10 cellular contexts compared by ENCODE assay signal in the genomic region with DNA sequence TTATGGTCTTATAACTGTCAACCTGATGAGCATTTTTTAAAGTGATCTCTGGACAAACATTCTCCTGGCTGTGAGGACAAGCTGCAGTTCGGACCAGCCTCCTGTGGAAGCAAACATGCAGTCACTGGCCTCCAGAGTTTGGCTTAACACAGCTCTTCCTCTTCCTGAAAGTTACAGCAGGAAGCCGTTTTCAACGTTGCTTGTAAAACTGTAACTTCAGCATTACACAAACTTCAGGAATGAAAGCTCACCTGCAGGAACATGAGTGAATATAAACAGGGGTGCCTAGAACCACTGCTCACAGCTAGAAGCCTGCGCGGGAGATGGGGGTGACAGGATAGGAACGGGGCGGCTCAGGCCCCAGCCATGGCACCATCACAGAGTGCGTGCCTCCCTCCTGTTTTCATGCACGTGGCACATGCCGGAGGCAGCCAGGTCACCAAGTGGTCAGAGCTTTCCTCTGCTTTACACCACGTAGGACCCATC.
A peak's percentile ranks its signal among the peaks of the same experiment; 100 is the strongest.
DNase-seq lines count a peak whose midpoint lies in the region; ATAC-seq and TF ChIP-seq lines count a peak whose summit lies in the region.
"Had no signal": no experiment of that assay in that cellular context is flagged by ENCODE, and none has a peak within 500 bp of the region (broad histone marks: within the 10 kb centered on the region; RNA-seq: fewer than 3 reads in every experiment).

No MANE protein-coding gene starts in this region.

- H3K4me3 Mint-ChIP-seq in GM23338 = no peak overlapping the region
- H3K4me3 Mint-ChIP-seq in activated T-helper 2 cell treated with anti-CD3 and anti-CD28 coated beads, Interferon-gamma antibody, Interleukin-2, Interleukin-4, amounts not matched to agents 10 μg/mL and 5 μg/mL and 100 μg/mL, durations not matched to agents 14 hours and 24 hours and 36 hours (ENCODE audit: low read depth) = no peak overlapping the region
- no peak overlapping the region for H3K4me3 Mint-ChIP-seq in activated naive CD4-positive, alpha-beta T cell treated with anti-CD3 and anti-CD28 coated beads, Interleukin-2, amount 10 ng/mL, durations not matched to agents 7 days and 5 days

- CTCF ChIA-PET in activated naive CD4-positive, alpha-beta T cell treated with anti-CD3 and anti-CD28 coated beads, Interleukin-2, amount 10 ng/mL, durations not matched to agents 7 days and 5 days (lab: Charles Lee) = no interaction called here

- no peaks in the 10 kb centered on the region for H3K79me2 ChIP-seq in GM23338 (replicated peaks; ENCODE audit: insufficient read depth)

- H2AFZ ChIP-seq in GM23338 = peak overlapping the region; percentile 72; the same call in 1 of the 2 replicates

- no peak overlapping the region for H3K27ac Mint-ChIP-seq in GM23338
- H3K27ac Mint-ChIP-seq in activated T-helper 2 cell treated with anti-CD3 and anti-CD28 coated beads, Interferon-gamma antibody, Interleukin-2, Interleukin-4, amounts not matched to agents 10 μg/mL and 5 μg/mL and 100 μg/mL, durations not matched to agents 14 hours and 24 hours and 36 hours = peak overlapping the region; percentile 26
- H3K27ac Mint-ChIP-seq in activated naive CD4-positive, alpha-beta T cell treated with anti-CD3 and anti-CD28 coated beads, Interleukin-2, amount 10 ng/mL, durations not matched to agents 7 days and 5 days = no peak overlapping the region

- no peaks in the 10 kb centered on the region for H3F3A ChIP-seq in GM23338 (replicated peaks; ENCODE audit: low read depth)

- no peak for ATAC-seq in GM23338
- ATAC-seq in sciatic nerve = no peak
- no peak for ATAC-seq in HG02981 (IDR thresholded peaks at IDR 0.05; ENCODE audit: unreplicated experiment)

- no peaks in the 10 kb centered on the region for H3K27me3 Mint-ChIP-seq in GM23338 (ENCODE audit: insufficient read depth, low read depth, poor library complexity)
- H3K27me3 Mint-ChIP-seq in activated T-helper 2 cell treated with anti-CD3 and anti-CD28 coated beads, Interferon-gamma antibody, Interleukin-2, Interleukin-4, amounts not matched to agents 10 μg/mL and 5 μg/mL and 100 μg/mL, durations not matched to agents 14 hours and 24 hours and 36 hours (ENCODE audit: low read depth) = no peaks in the 10 kb centered on the region
- peaks cover 4% of the 10 kb centered on the region for H3K27me3 Mint-ChIP-seq in activated naive CD4-positive, alpha-beta T cell treated with anti-CD3 and anti-CD28 coated beads, Interleukin-2, amount 10 ng/mL, durations not matched to agents 7 days and 5 days

- H3K4me1 Mint-ChIP-seq in GM23338 = peaks cover 21% of the 10 kb centered on the region
- peaks cover 51% of the 10 kb centered on the region for H3K4me1 Mint-ChIP-seq in activated T-helper 2 cell treated with anti-CD3 and anti-CD28 coated beads, Interferon-gamma antibody, Interleukin-2, Interleukin-4, amounts not matched to agents 10 μg/mL and 5 μg/mL and 100 μg/mL, durations not matched to agents 14 hours and 24 hours and 36 hours (ENCODE audit: low read depth)
- H3K4me1 Mint-ChIP-seq in activated naive CD4-positive, alpha-beta T cell treated with anti-CD3 and anti-CD28 coated beads, Interleukin-2, amount 10 ng/mL, durations not matched to agents 7 days and 5 days = peaks cover 41% of the 10 kb centered on the region

- no peak overlapping the region for H3K4me2 ChIP-seq in GM23338

- H3K9me2 ChIP-seq in GM23338 (ENCODE audit: insufficient read depth) = peaks cover 15% of the 10 kb centered on the region

- H3K27ac ChIP-seq in GM23338 (ENCODE audit: low read depth) = no peak overlapping the region

- H3K9me3 Mint-ChIP-seq in GM23338 = no peaks in the 10 kb centered on the region; the same call in 2 of the 3 replicates
- no peaks in the 10 kb centered on the region for H3K9me3 Mint-ChIP-seq in activated T-helper 2 cell treated with anti-CD3 and anti-CD28 coated beads, Interferon-gamma antibody, Interleukin-2, Interleukin-4, amounts not matched to agents 10 μg/mL and 5 μg/mL and 100 μg/mL, durations not matched to agents 14 hours and 24 hours and 36 hours
- no peaks in the 10 kb centered on the region for H3K9me3 Mint-ChIP-seq in activated naive CD4-positive, alpha-beta T cell treated with anti-CD3 and anti-CD28 coated beads, Interleukin-2, amount 10 ng/mL, durations not matched to agents 7 days and 5 days

- no peak for TF ChIP-seq CTCF in GM23338 (conservative IDR thresholded peaks at IDR 0.05; ENCODE audit: low read depth in 2 of 2)

- no peaks in the 10 kb centered on the region for H4K20me1 ChIP-seq in GM23338 (replicated peaks; ENCODE audit: insufficient read depth)

- intact Hi-C loops in activated T-helper 2 cell treated with anti-CD3 and anti-CD28 coated beads, Interferon-gamma antibody, Interleukin-2, Interleukin-4, amounts not matched to agents 10 μg/mL and 5 μg/mL and 100 μg/mL, durations not matched to agents 14 hours and 24 hours and 36 hours (cut with micrococcal nuclease) = loop anchor here (5.0 to 10.0 kb wide), 5 partner anchors 43 to 1187 kb away; no protein-coding TSS in a partner anchor
- intact Hi-C loops in sciatic nerve (cut with DNase I) = loop anchor here (5.0 kb wide), 1 partner anchor 317 kb away; no protein-coding TSS in a partner anchor

- H3K4me3 ChIP-seq in GM23338 = no peak overlapping the region
- H3K4me3 ChIP-seq: MG63 had no signal

- no peaks in the 10 kb centered on the region for H3K36me3 Mint-ChIP-seq in GM23338 (ENCODE audit: low read depth)
- peaks cover 8% of the 10 kb centered on the region for H3K36me3 Mint-ChIP-seq in activated T-helper 2 cell treated with anti-CD3 and anti-CD28 coated beads, Interferon-gamma antibody, Interleukin-2, Interleukin-4, amounts not matched to agents 10 μg/mL and 5 μg/mL and 100 μg/mL, durations not matched to agents 14 hours and 24 hours and 36 hours (ENCODE audit: low read depth)
- H3K36me3 Mint-ChIP-seq in activated naive CD4-positive, alpha-beta T cell treated with anti-CD3 and anti-CD28 coated beads, Interleukin-2, amount 10 ng/mL, durations not matched to agents 7 days and 5 days = peaks cover 8% of the 10 kb centered on the region

- H3K27me3 ChIP-seq in GM23338 (ENCODE audit: insufficient read depth) = no peaks in the 10 kb centered on the region
- H3K27me3 ChIP-seq: MG63 had no signal

- H3K36me3 ChIP-seq in GM23338 (ENCODE audit: insufficient read depth) = no peaks in the 10 kb centered on the region
- H3K36me3 ChIP-seq: MG63 had no signal

- DNase-seq in GM23338 (ENCODE audit: low spot score) (no peak), kidney tubule cell (ENCODE audit: low spot score) (peak; percentile 86), sciatic nerve (ENCODE audit: low spot score) (peak; percentile 60), NCI-H146 treated with DMSO at 0.1 percent for 48 hours (lab: John Stamatoyannopoulos, UW; ENCODE audit: unreplicated experiment) (no peak), EL (no peak)
- DNase-seq in activated T-helper 2 cell treated with anti-CD3 and anti-CD28 coated beads, Interferon-gamma antibody, Interleukin-2, Interleukin-4, amounts not matched to agents 10 μg/mL and 5 μg/mL and 100 μg/mL, durations not matched to agents 14 hours and 24 hours and 36 hours (ENCODE audit: low spot score) = no peak
- no peak for DNase-seq in activated naive CD4-positive, alpha-beta T cell treated with anti-CD3 and anti-CD28 coated beads, Interleukin-2, amount 10 ng/mL, durations not matched to agents 7 days and 5 days
- DNase-seq: DMS153, MG63 had no signal

- peaks cover 10% of the 10 kb centered on the region for H3K4me1 ChIP-seq in GM23338 (ENCODE audit: insufficient read depth)

TF ChIP-seq in GM23338, 12 proteins besides CTCF, POLR2A, EP300 and RAD21 (continues in another document):
- no peak for TF ChIP-seq EZH2phosphoT487 (IDR thresholded peaks at IDR 0.05; ENCODE audit: unreplicated experiment)
- TF ChIP-seq ZNF114 (CRISPR knock-in tag; IDR thresholded peaks at IDR 0.05) = no peak

Comparison
In these comparisons a context has a peak if more than half of its experiments do, and no peak if none do; other contexts are left out.
1. DNase-seq: peak in kidney tubule cell (single experiment) and sciatic nerve (single experiment); none in GM23338 (single experiment), activated T-helper 2 cell treated with anti-CD3 and anti-CD28 coated beads, Interferon-gamma antibody, Interleukin-2, Interleukin-4, amounts not matched to agents 10 μg/mL and 5 μg/mL and 100 μg/mL, durations not matched to agents 14 hours and 24 hours and 36 hours (single experiment), activated naive CD4-positive, alpha-beta T cell treated with anti-CD3 and anti-CD28 coated beads, Interleukin-2, amount 10 ng/mL, durations not matched to agents 7 days and 5 days (single experiment), NCI-H146 treated with DMSO at 0.1 percent for 48 hours (single experiment) and EL (single experiment).